ENCODE assay signal across 11 cellular contexts in genomic region chr4:26863512-26863911, GRCh38. TPM values are rescaled to one million over a fixed set of nuclear protein-coding genes. Genes with fewer than 3 reads are reported as not detected.
DNase-seq lines count a peak whose midpoint lies in the region; ATAC-seq and TF ChIP-seq lines count a peak whose summit lies in the region.
"Had no signal": no experiment of that assay in that cellular context is flagged by ENCODE, and none has a peak within 500 bp of the region (broad histone marks: within the 10 kb centered on the region; RNA-seq: fewer than 3 reads in every experiment).

No MANE protein-coding gene starts in this region.

- peak overlapping the region; percentile 93 for H3K4me3 ChIP-seq in OCI-LY7 (ENCODE audit: low read depth, low read length, poor library complexity, severe bottlenecking)
- peak overlapping the region in 3 of 4 experiments; percentile 65 to 96 (median 92) for H3K4me3 ChIP-seq in fibroblast of lung (replicated peaks in 1 of 4; ENCODE audit: control extremely low read depth in 1 of 4, insufficient read depth in 1 of 4, low read depth in 3 of 4, low read length in 4 of 4)
- peak overlapping the region; percentile 75 for H3K4me3 ChIP-seq in skeletal muscle satellite cell (ENCODE audit: low read length)

- H3K4me1 ChIP-seq in OCI-LY7 (ENCODE audit: insufficient read depth, low read length, poor library complexity, severe bottlenecking): peaks cover 48% of the 10 kb centered on the region
- peaks cover 7% of the 10 kb centered on the region for H3K4me1 ChIP-seq in fibroblast of lung (ENCODE audit: control insufficient read depth, extremely low read depth, insufficient read depth, low read length)
- peaks cover 16% of the 10 kb centered on the region for H3K4me1 ChIP-seq in skeletal muscle satellite cell (ENCODE audit: control insufficient read depth, insufficient read depth, low read length)

- no peaks in the 10 kb centered on the region for H3K9me2 ChIP-seq in OCI-LY7 (ENCODE audit: insufficient read depth, low read length)

- no peaks in the 10 kb centered on the region for H3K27me3 ChIP-seq in fibroblast of lung (ENCODE audit: control insufficient read depth, insufficient read depth, low read length)
- no peaks in the 10 kb centered on the region for H3K27me3 ChIP-seq in skeletal muscle satellite cell (ENCODE audit: control insufficient read depth, insufficient read depth, low read length)

- TF ChIP-seq CTCF in OCI-LY7 (conservative IDR thresholded peaks at IDR 0.05; ENCODE audit: low read length): no peak
- no peak for TF ChIP-seq CTCF in fibroblast of lung (conservative IDR thresholded peaks at IDR 0.05 in 1 of 2, IDR thresholded peaks at IDR 0.05 in 1 of 2; ENCODE audit: low read depth in 1 of 2, low read length in 2 of 2)

- POLR2A ChIA-PET in OCI-LY7 (lab: Charles Lee): interaction anchor here (0.7 to 1.5 kb wide), 10 partner anchors 9 to 279 kb away, joined by 3 to 9 read pairs (median 5); partner anchors contain the start of gene TBC1D19

- H4K20me1 ChIP-seq in OCI-LY7 (ENCODE audit: insufficient read depth, low read length) (peaks cover 54% of the 10 kb centered on the region), fibroblast of lung (ENCODE audit: control insufficient read depth, extremely low read depth, insufficient read depth, low read length) (no peaks in the 10 kb centered on the region)

- H3K4me2 ChIP-seq in OCI-LY7 (ENCODE audit: low read length) (peak overlapping the region; percentile 82), fibroblast of lung (ENCODE audit: extremely low read depth, insufficient read depth, low read length) (peak overlapping the region; percentile 27), skeletal muscle satellite cell (ENCODE audit: low read length) (peak overlapping the region; percentile 99)

- H3K27me3 Mint-ChIP-seq in activated CD8-positive, alpha-beta memory T cell treated with anti-CD3 and anti-CD28 coated beads, Interleukin-2, amount 10 ng/mL, durations not matched to agents 7 days and 5 days: no peaks in the 10 kb centered on the region

- H3K4me3 Mint-ChIP-seq in activated CD8-positive, alpha-beta memory T cell treated with anti-CD3 and anti-CD28 coated beads, Interleukin-2, amount 10 ng/mL, durations not matched to agents 7 days and 5 days: peak overlapping the region; percentile 51

- H3K4me1 Mint-ChIP-seq in activated CD8-positive, alpha-beta memory T cell treated with anti-CD3 and anti-CD28 coated beads, Interleukin-2, amount 10 ng/mL, durations not matched to agents 7 days and 5 days: peaks cover 57% of the 10 kb centered on the region

- no peak overlapping the region for H2AFZ ChIP-seq in OCI-LY7 (ENCODE audit: low read length)
- H2AFZ ChIP-seq in fibroblast of lung (ENCODE audit: low read length): no peak overlapping the region

- CTCF ChIA-PET in activated CD8-positive, alpha-beta memory T cell treated with anti-CD3 and anti-CD28 coated beads, Interleukin-2, amount 10 ng/mL, durations not matched to agents 7 days and 5 days (lab: Charles Lee): interaction anchor here (0.6 to 1.4 kb wide), 5 partner anchors 10 to 876 kb away, joined by 3 read pairs; no protein-coding TSS in a partner anchor
- CTCF ChIA-PET in OCI-LY7 (lab: Charles Lee; ENCODE audit: unreplicated experiment): no interaction called here

- H3K9ac ChIP-seq in fibroblast of lung (ENCODE audit: insufficient read depth, low read length): no peak overlapping the region
- H3K9ac ChIP-seq in skeletal muscle satellite cell (ENCODE audit: low read depth, low read length): peak overlapping the region; percentile 69

- peaks cover 84% of the 10 kb centered on the region for H3K79me2 ChIP-seq in OCI-LY7 (ENCODE audit: insufficient read depth, low read depth, low read length)
- H3K79me2 ChIP-seq in fibroblast of lung (ENCODE audit: control insufficient read depth, insufficient read depth, low read length): peaks cover 48% of the 10 kb centered on the region

- intact Hi-C loops in OCI-LY7 (cut with micrococcal nuclease; ENCODE audit: unreplicated experiment): loop anchor here (5.0 kb wide), 1 partner anchor 391 kb away; no protein-coding TSS in a partner anchor

- peak overlapping the region; percentile 6 for H3K27ac Mint-ChIP-seq in activated CD8-positive, alpha-beta memory T cell treated with anti-CD3 and anti-CD28 coated beads, Interleukin-2, amount 10 ng/mL, durations not matched to agents 7 days and 5 days

- H3K27ac ChIP-seq in OCI-LY7 (ENCODE audit: low read depth, low read length, poor library complexity, severe bottlenecking) (peak overlapping the region; percentile 87), fibroblast of lung (ENCODE audit: insufficient read depth, low read length) (no peak overlapping the region)
- H3K27ac ChIP-seq: neutrophil had no signal

- H3K36me3 Mint-ChIP-seq in activated CD8-positive, alpha-beta memory T cell treated with anti-CD3 and anti-CD28 coated beads, Interleukin-2, amount 10 ng/mL, durations not matched to agents 7 days and 5 days: peaks cover 6% of the 10 kb centered on the region

- no TSS peak for BruUV-seq in OCI-LY7 (replicated peaks; lab: Mats Ljungman, UMichigan)

- ATAC-seq in activated CD8-positive, alpha-beta memory T cell treated with anti-CD3 and anti-CD28 coated beads, Interleukin-2, amount 10 ng/mL, durations not matched to agents 7 days and 5 days: no peak
- no peak for ATAC-seq in HG02870 (IDR thresholded peaks at IDR 0.05; ENCODE audit: unreplicated experiment)

- no peak for DNase-seq in activated CD8-positive, alpha-beta memory T cell treated with anti-CD3 and anti-CD28 coated beads, Interleukin-2, amount 10 ng/mL, durations not matched to agents 7 days and 5 days
- DNase-seq in activated CD8-positive, alpha-beta memory T cell treated with anti-CD3 and anti-CD28 coated beads, Interleukin-2, amount 50 U/mL, for 4 hours: no peak
- DNase-seq in OCI-LY7 (ENCODE audit: low spot score) (no peak), fibroblast of lung (ENCODE audit: low read depth in 2 of 2) (no peak), NCI-H1694 (lab: John Stamatoyannopoulos, UW) (no peak)
- no peak for DNase-seq in stimulated activated CD4-positive, alpha-beta T cell treated with anti-CD3 and anti-CD28 coated beads, Interleukin-1b, Interleukin-23, amount 100 ng/mL, for 48 hours
- DNase-seq: stimulated activated CD4-positive, alpha-beta T cell treated with anti-CD3 and anti-CD28 coated beads, Interleukin-4, amount 100 ng/mL, for 24 hours; SW 1271 had no signal

- H3K9me3 ChIP-seq in OCI-LY7 (ENCODE audit: low read length): no peaks in the 10 kb centered on the region
- H3K9me3 ChIP-seq in fibroblast of lung (ENCODE audit: control insufficient read depth, insufficient read depth, low read depth, low read length): no peaks in the 10 kb centered on the region
- H3K9me3 ChIP-seq in skeletal muscle satellite cell (replicated peaks; ENCODE audit: low read length): no peaks in the 10 kb centered on the region
- H3K9me3 ChIP-seq: neutrophil had no signal

- H3K36me3 ChIP-seq in OCI-LY7 (ENCODE audit: insufficient read depth, low read length) (peaks cover 39% of the 10 kb centered on the region), fibroblast of lung (ENCODE audit: control insufficient read depth, insufficient read depth, low read length) (no peaks in the 10 kb centered on the region), skeletal muscle satellite cell (ENCODE audit: insufficient read depth, low read length) (no peaks in the 10 kb centered on the region)
- H3K36me3 ChIP-seq: neutrophil had no signal

- H3K9me3 Mint-ChIP-seq in activated CD8-positive, alpha-beta memory T cell treated with anti-CD3 and anti-CD28 coated beads, Interleukin-2, amount 10 ng/mL, durations not matched to agents 7 days and 5 days (ENCODE audit: low read depth): no peaks in the 10 kb centered on the region

RNA-seq across cellular contexts. Expression of gene STIM2, which starts 2.9 kb away (rescaled TPM):
- 10 to 100 TPM; 54.6 to 66.3 TPM for total RNA-seq in activated CD8-positive, alpha-beta memory T cell treated with anti-CD3 and anti-CD28 coated beads, Interleukin-2, amount 10 ng/mL, durations not matched to agents 7 days and 5 days
- 108 and 122 TPM in 2 replicates for total RNA-seq in OCI-LY7 (2014; rRNA removed; shearing (Covaris generic))
- total RNA-seq in OCI-LY7 (2022) (309 and 368 TPM in 2 replicates), fibroblast of lung (19.0 and 33.0 TPM in 2 replicates)
- 19.0 and 32.6 TPM in 2 replicates for polyA plus RNA-seq in fibroblast of lung
- 14.0 and 21.2 TPM in 2 replicates for polyA plus RNA-seq in fibroblast of lung (2012)
- polyA minus RNA-seq in fibroblast of lung (ENCODE audit: low replicate concordance): 15.7 and 22.1 TPM in 2 replicates
- total RNA-seq in skeletal muscle satellite cell (2012; rRNA removed): 12.7 and 15.7 TPM in 2 replicates

Comparison
In these comparisons a context has a peak if more than half of its experiments do, and no peak if none do; other contexts are left out.
1. H3K4me2 ChIP-seq: peak in every context shown above with its lines; median percentile 99 in skeletal muscle satellite cell; 82 in OCI-LY7; 27 in fibroblast of lung.